Comparison of ENCODE assay signal across 29 cellular contexts in the genomic region with DNA sequence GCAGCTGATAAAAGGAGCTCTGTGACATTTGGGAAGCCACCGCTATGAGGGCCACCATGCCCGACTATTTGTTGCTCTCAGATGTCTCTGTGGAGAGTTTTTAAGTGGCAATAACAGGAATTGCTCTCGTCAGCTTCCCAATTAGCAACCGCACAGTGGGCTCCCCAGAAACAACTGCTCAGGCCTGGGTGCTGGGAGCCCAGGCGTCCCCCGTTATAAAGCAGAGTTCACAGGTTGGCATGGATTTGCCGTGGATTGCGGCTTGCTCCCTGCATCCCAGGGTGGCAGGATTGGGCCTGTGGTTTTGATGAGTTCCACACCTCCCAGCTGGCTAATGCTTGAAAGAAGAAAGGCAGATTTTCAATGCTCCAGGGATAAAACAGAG.
"Had no signal": no experiment of that assay in that cellular context is flagged by ENCODE, and none has a peak within 500 bp of the region (broad histone marks: within the 10 kb centered on the region; RNA-seq: fewer than 3 reads in every experiment).

No MANE protein-coding gene starts in this region.

- H3K4me3 Mint-ChIP-seq: activated CD4-positive, alpha-beta T cell treated with anti-CD3 and anti-CD28 coated beads for 36 hours; activated CD8-positive, alpha-beta memory T cell treated with anti-CD3 and anti-CD28 coated beads, Interleukin-2, amount 10 ng/mL, durations not matched to agents 7 days and 5 days; activated CD8-positive, alpha-beta T cell treated with anti-CD3 and anti-CD28 coated beads, Interleukin-2, amount 10 ng/mL, durations not matched to agents 7 days and 5 days; activated naive CD8-positive, alpha-beta T cell treated with anti-CD3 and anti-CD28 coated beads for 36 hours; central memory CD8-positive, alpha-beta T cell; endodermal cell; immature natural killer cell; neural crest cell had no signal

- H3K4me3 ChIP-seq: adrenal gland, breast epithelium, heart left ventricle, right atrium auricular region, smooth muscle cell, thyroid gland, upper lobe of left lung, vagina had no signal

- H3K4me1 ChIP-seq: adrenal gland, breast epithelium, parathyroid adenoma, upper lobe of left lung, vagina had no signal

- H3K27me3 Mint-ChIP-seq: activated CD4-positive, alpha-beta T cell treated with anti-CD3 and anti-CD28 coated beads for 36 hours; activated CD8-positive, alpha-beta memory T cell treated with anti-CD3 and anti-CD28 coated beads, Interleukin-2, amount 10 ng/mL, durations not matched to agents 7 days and 5 days; activated naive CD8-positive, alpha-beta T cell treated with anti-CD3 and anti-CD28 coated beads for 36 hours; central memory CD8-positive, alpha-beta T cell; naive thymus-derived CD8-positive, alpha-beta T cell had no signal

- H3K27me3 ChIP-seq: adrenal gland, breast epithelium, heart left ventricle, right atrium auricular region, thyroid gland, upper lobe of left lung, vagina had no signal

- H3K9me3 ChIP-seq: adrenal gland, breast epithelium, heart left ventricle, right atrium auricular region, thyroid gland, upper lobe of left lung, vagina had no signal

- H3K36me3 ChIP-seq: adrenal gland, breast epithelium, heart left ventricle, right atrium auricular region, thyroid gland, vagina had no signal

- ATAC-seq: activated CD4-positive, alpha-beta T cell treated with anti-CD3 and anti-CD28 coated beads for 36 hours; activated CD8-positive, alpha-beta memory T cell treated with anti-CD3 and anti-CD28 coated beads, Interleukin-2, amount 10 ng/mL, durations not matched to agents 7 days and 5 days; activated CD8-positive, alpha-beta T cell treated with anti-CD3 and anti-CD28 coated beads, Interleukin-2, amount 10 ng/mL, durations not matched to agents 7 days and 5 days; esophagus mucosa; heart left ventricle; naive thymus-derived CD8-positive, alpha-beta T cell; stimulated activated naive CD8-positive, alpha-beta T cell treated with anti-CD3 and anti-CD28 coated beads, Interleukin-15, Interleukin-2, amounts not matched to agents 100 U/mL and 50 U/mL, for 24 hours had no signal

- H3K9me3 Mint-ChIP-seq: activated naive CD8-positive, alpha-beta T cell treated with anti-CD3 and anti-CD28 coated beads for 36 hours; central memory CD8-positive, alpha-beta T cell; endodermal cell; immature natural killer cell; naive thymus-derived CD8-positive, alpha-beta T cell; neural crest cell had no signal

- H3K9ac ChIP-seq: parathyroid adenoma had no signal

- H3K27ac ChIP-seq: adrenal gland, breast epithelium, heart left ventricle, parathyroid adenoma, right atrium auricular region, upper lobe of left lung, vagina had no signal

- H3K4me1 Mint-ChIP-seq: activated CD4-positive, alpha-beta T cell treated with anti-CD3 and anti-CD28 coated beads for 36 hours; activated naive CD8-positive, alpha-beta T cell treated with anti-CD3 and anti-CD28 coated beads for 36 hours; neural crest cell had no signal

- H3K4me2 ChIP-seq: smooth muscle cell had no signal

- H2AFZ ChIP-seq: parathyroid adenoma had no signal

- H3K36me3 Mint-ChIP-seq: activated CD8-positive, alpha-beta memory T cell treated with anti-CD3 and anti-CD28 coated beads, Interleukin-2, amount 10 ng/mL, durations not matched to agents 7 days and 5 days; activated naive CD8-positive, alpha-beta T cell treated with anti-CD3 and anti-CD28 coated beads for 36 hours; immature natural killer cell had no signal

- H3K27ac Mint-ChIP-seq: activated CD4-positive, alpha-beta T cell treated with anti-CD3 and anti-CD28 coated beads for 36 hours; activated CD8-positive, alpha-beta memory T cell treated with anti-CD3 and anti-CD28 coated beads, Interleukin-2, amount 10 ng/mL, durations not matched to agents 7 days and 5 days; activated CD8-positive, alpha-beta T cell treated with anti-CD3 and anti-CD28 coated beads, Interleukin-2, amount 10 ng/mL, durations not matched to agents 7 days and 5 days; activated naive CD8-positive, alpha-beta T cell treated with anti-CD3 and anti-CD28 coated beads for 36 hours; endodermal cell; immature natural killer cell had no signal

- DNase-seq: activated CD4-positive, alpha-beta T cell treated with anti-CD3 and anti-CD28 coated beads for 36 hours; activated CD4-positive, CD25-positive, alpha-beta regulatory T cell; activated CD8-positive, alpha-beta memory T cell treated with anti-CD3 and anti-CD28 coated beads, Interleukin-2, amount 10 ng/mL, durations not matched to agents 7 days and 5 days; activated CD8-positive, alpha-beta T cell treated with anti-CD3 and anti-CD28 coated beads, Interleukin-2, amount 10 ng/mL, durations not matched to agents 7 days and 5 days; activated naive CD4-positive, alpha-beta T cell; activated naive CD8-positive, alpha-beta T cell treated with anti-CD3 and anti-CD28 coated beads for 36 hours; activated T-cell treated with anti-CD3 and anti-CD28 coated beads, Interleukin-2, amount 50 U/mL, for 48 hours; adrenal gland; endodermal cell; foreskin fibroblast; heart left ventricle; immature natural killer cell; kidney; naive thymus-derived CD8-positive, alpha-beta T cell; occipital lobe; stimulated activated CD4-positive, alpha-beta T cell treated with anti-CD3 and anti-CD28 coated beads, Interleukin-1b, Interleukin-23, amount 100 ng/mL, for 48 hours; stimulated activated CD4-positive, alpha-beta T cell treated with anti-CD3 and anti-CD28 coated beads, Interleukin-4, amount 100 ng/mL, for 4 hours; stimulated activated CD8-positive, alpha-beta memory T cell treated with anti-CD3 and anti-CD28 coated beads, Interleukin-4, amount 100 ng/mL, for 48 hours; stimulated activated naive CD8-positive, alpha-beta T cell treated with anti-CD3 and anti-CD28 coated beads, Interleukin-15, Interleukin-2, amounts not matched to agents 100 U/mL and 50 U/mL, for 24 hours; upper lobe of left lung had no signal
